1 cellular context compared by ENCODE assay signal in genomic region chr1:32350785-32351076, GRCh38.
TF ChIP-seq lines count a peak whose summit lies in the region.

No MANE protein-coding gene starts in this region.

TF ChIP-seq in H1, 55 proteins besides CTCF, POLR2A, EP300 and RAD21:
- TF ChIP-seq HDAC2 (IDR thresholded peaks at IDR 0.05; ENCODE audit: borderline replicate concordance in 1 of 2, low read depth in 2 of 2, low read length in 2 of 2) (no peak), E2F6 (IDR thresholded peaks at IDR 0.05) (no peak), KDM1A (IDR thresholded peaks at IDR 0.05; ENCODE audit: borderline replicate concordance, low read length) (0 out of 2 replicates have a peak, but pooled peaks have one; percentile 70), TEAD4 (IDR thresholded peaks at IDR 0.05; ENCODE audit: low read depth, low read length) (no peak), TCF12 (IDR thresholded peaks at IDR 0.05; ENCODE audit: low read depth, low read length) (no peak), RNF2 (IDR thresholded peaks at IDR 0.05; ENCODE audit: borderline replicate concordance, low read depth, low read length, missing control alignments, poor library complexity, severe bottlenecking) (peak; percentile 82), EGR1 (IDR thresholded peaks at IDR 0.05; ENCODE audit: borderline replicate concordance, low read depth, low read length) (no peak), BACH1 (IDR thresholded peaks at IDR 0.05; ENCODE audit: low read length) (no peak), USF2 (IDR thresholded peaks at IDR 0.05; ENCODE audit: low read length) (no peak)
